In genomic region chr5:68343421-68343826, GRCh38 we compare ENCODE assay signal across 10 cellular contexts.
DNase-seq lines count a peak whose midpoint lies in the region; ATAC-seq and TF ChIP-seq lines count a peak whose summit lies in the region.
"Had no signal": no experiment of that assay in that cellular context is flagged by ENCODE, and none has a peak within 500 bp of the region (broad histone marks: within the 10 kb centered on the region; RNA-seq: fewer than 3 reads in every experiment).

No MANE protein-coding gene starts in this region.

- H3K4me3 ChIP-seq in right atrium auricular region (no peak overlapping the region), H7 (ENCODE audit: insufficient read depth, low read depth, low read length) (no peak overlapping the region)
- H3K4me3 ChIP-seq: BLaER1 treated with 17β-estradiol and CSF1 and Interleukin-3, amounts not matched to agents 10 nM and 100 nM; SK-N-MC had no signal

- H3K27me3 ChIP-seq in right atrium auricular region = no peaks in the 10 kb centered on the region
- no peaks in the 10 kb centered on the region for H3K27me3 ChIP-seq in H7 (ENCODE audit: control insufficient read depth, insufficient read depth, low read length)
- H3K27me3 ChIP-seq: BLaER1 treated with 17β-estradiol and CSF1 and Interleukin-3, amounts not matched to agents 10 nM and 100 nM had no signal

- no peaks in the 10 kb centered on the region for H3K9me3 ChIP-seq in right atrium auricular region

- no peak for TF ChIP-seq CTCF in right atrium auricular region (IDR thresholded peaks at IDR 0.05)

- peak; percentile 46 for DNase-seq in activated CD4-positive, alpha-beta T cell treated with anti-CD3 and anti-CD28 coated beads for 48 hours
- DNase-seq in activated CD4-positive, alpha-beta T cell treated with anti-CD3 and anti-CD28 coated beads, Interleukin-2, amount 50 U/mL, for 4 hours = no peak
- peak; percentile 38 for DNase-seq in activated T-cell treated with anti-CD3 and anti-CD28 coated beads, Interleukin-2, amount 50 U/mL, for 48 hours
- DNase-seq in right atrium auricular region (ENCODE audit: low spot score) = peak; percentile 80
- peak; percentile 71 for DNase-seq in stromal cell of bone marrow (ENCODE audit: low read depth)
- DNase-seq in NCI-H446 treated with DMSO at 0.1 percent for 48 hours (lab: John Stamatoyannopoulos, UW) = no peak
- no peak for DNase-seq in H7

- H3K36me3 ChIP-seq in right atrium auricular region (no peaks in the 10 kb centered on the region), H7 (replicated peaks; ENCODE audit: control insufficient read depth, insufficient read depth, low read length) (no peaks in the 10 kb centered on the region)
- H3K36me3 ChIP-seq: BLaER1 treated with 17β-estradiol and CSF1 and Interleukin-3, amounts not matched to agents 10 nM and 100 nM had no signal

- ATAC-seq in HG02981 (IDR thresholded peaks at IDR 0.05; ENCODE audit: unreplicated experiment) = peak; percentile 60

- H3K27ac ChIP-seq in right atrium auricular region = peak overlapping the region; percentile 63 to 81
- H3K27ac ChIP-seq: BLaER1 treated with 17β-estradiol and CSF1 and Interleukin-3, amounts not matched to agents 10 nM and 100 nM; SK-N-MC had no signal

- H3K4me1 ChIP-seq in right atrium auricular region = peaks cover 0 to 29% of the 10 kb centered on the region in 2 donors

Comparison
In these comparisons a context has a peak if more than half of its experiments do, and no peak if none do; other contexts are left out.
1. DNase-seq: peak in activated CD4-positive, alpha-beta T cell treated with anti-CD3 and anti-CD28 coated beads for 48 hours (single experiment), activated T-cell treated with anti-CD3 and anti-CD28 coated beads, Interleukin-2, amount 50 U/mL, for 48 hours (2 of 2), right atrium auricular region (single experiment) and stromal cell of bone marrow (single experiment); none in activated CD4-positive, alpha-beta T cell treated with anti-CD3 and anti-CD28 coated beads, Interleukin-2, amount 50 U/mL, for 4 hours (0 of 2), NCI-H446 treated with DMSO at 0.1 percent for 48 hours (single experiment) and H7 (single experiment).